In genomic region chr12:124684496-124684895, GRCh38 we compare ENCODE assay signal across 9 cellular contexts.
DNase-seq lines count a peak whose midpoint lies in the region; ATAC-seq and TF ChIP-seq lines count a peak whose summit lies in the region.
"Had no signal": no experiment of that assay in that cellular context is flagged by ENCODE, and none has a peak within 500 bp of the region (broad histone marks: within the 10 kb centered on the region; RNA-seq: fewer than 3 reads in every experiment).

No MANE protein-coding gene starts in this region.

- no peaks in the 10 kb centered on the region for H3K36me3 ChIP-seq in DND-41 (ENCODE audit: insufficient read depth, low read length)
- no peaks in the 10 kb centered on the region for H3K36me3 ChIP-seq in left ventricle myocardium inferior
- H3K36me3 ChIP-seq in skeletal muscle satellite cell (ENCODE audit: insufficient read depth, low read length): no peaks in the 10 kb centered on the region

- ATAC-seq in DND-41 (ENCODE audit: insufficient read depth, low read depth) (no peak), HG02884 (IDR thresholded peaks at IDR 0.05; ENCODE audit: unreplicated experiment) (no peak)

- DNase-seq in DND-41 (no peak), left ventricle myocardium inferior (no peak), cortex of kidney (lab: John Stamatoyannopoulos, UW) (no peak), NCI-H1092 (lab: John Stamatoyannopoulos, UW) (no peak)
- DNase-seq in NK-92 treated with Interleukin-12 subunit alpha and Interleukin-12 subunit beta, amount 100 ng/mL, for 24 hours (lab: John Stamatoyannopoulos, UW): no peak
- DNase-seq: RPMI8226 had no signal

- no peaks in the 10 kb centered on the region for H3K79me2 ChIP-seq in DND-41 (ENCODE audit: insufficient read depth, low read length)

- TF ChIP-seq CTCF in DND-41 (IDR thresholded peaks at IDR 0.05; ENCODE audit: borderline replicate concordance, extremely low read depth, low read length, poor library complexity, severe bottlenecking): no peak
- TF ChIP-seq CTCF in WI38 (IDR thresholded peaks at IDR 0.05; ENCODE audit: low read depth, low read length): no peak
- TF ChIP-seq CTCF in left ventricle myocardium inferior (IDR thresholded peaks at IDR 0.05; ENCODE audit: borderline replicate concordance): no peak

- H3K4me1 ChIP-seq in DND-41 (ENCODE audit: insufficient read depth, low read length) (peaks cover 39% of the 10 kb centered on the region), left ventricle myocardium inferior (peaks cover 97% of the 10 kb centered on the region), skeletal muscle satellite cell (ENCODE audit: control insufficient read depth, insufficient read depth, low read length) (peaks cover 52% of the 10 kb centered on the region)

- H4K20me1 ChIP-seq in DND-41 (ENCODE audit: insufficient read depth, low read length): no peaks in the 10 kb centered on the region

- H3K27me3 ChIP-seq in DND-41 (ENCODE audit: insufficient read depth, low read length, poor library complexity) (no peaks in the 10 kb centered on the region), left ventricle myocardium inferior (ENCODE audit: low read depth) (no peaks in the 10 kb centered on the region), skeletal muscle satellite cell (ENCODE audit: control insufficient read depth, insufficient read depth, low read length) (no peaks in the 10 kb centered on the region)

- intact Hi-C loops in left ventricle myocardium inferior (cut with micrococcal nuclease): no loop called here

- H3K9me3 ChIP-seq in DND-41 (ENCODE audit: insufficient read depth, low read length, severe bottlenecking) (no peaks in the 10 kb centered on the region), left ventricle myocardium inferior (replicated peaks) (peaks cover 3% of the 10 kb centered on the region), skeletal muscle satellite cell (replicated peaks; ENCODE audit: low read length) (no peaks in the 10 kb centered on the region)

- H3K9ac ChIP-seq in DND-41 (ENCODE audit: low read depth, low read length): no peak overlapping the region
- H3K9ac ChIP-seq in skeletal muscle satellite cell (ENCODE audit: low read depth, low read length): peak overlapping the region; percentile 37

- H2AFZ ChIP-seq in DND-41 (ENCODE audit: low read depth, low read length): no peak overlapping the region

- no peak overlapping the region for H3K4me2 ChIP-seq in DND-41 (ENCODE audit: insufficient read depth, low read length)
- H3K4me2 ChIP-seq in skeletal muscle satellite cell (ENCODE audit: low read length): peak overlapping the region; percentile 80

- 0 out of 2 replicates have a peak overlapping the region, but pooled peaks have one; percentile 10 for H3K27ac ChIP-seq in DND-41 (ENCODE audit: low read length)
- H3K27ac ChIP-seq in left ventricle myocardium inferior (replicated peaks): peak overlapping the region; percentile 93

- no peak overlapping the region for H3K4me3 ChIP-seq in DND-41 (ENCODE audit: low read depth in 1 of 2, low read length in 2 of 2)
- H3K4me3 ChIP-seq in WI38 (ENCODE audit: low read depth, low read length): peak overlapping the region; percentile 46
- H3K4me3 ChIP-seq in left ventricle myocardium inferior: peak overlapping the region; percentile 41
- H3K4me3 ChIP-seq in skeletal muscle satellite cell (ENCODE audit: low read length): peak overlapping the region; percentile 56

Comparison
In these comparisons a context has a peak if more than half of its experiments do, and no peak if none do; other contexts are left out.
1. H3K4me3 ChIP-seq: peak in WI38 (single experiment), left ventricle myocardium inferior (single experiment) and skeletal muscle satellite cell (single experiment); none in DND-41 (0 of 2).